ENCODE assay signal across 17 cellular contexts in genomic region chrX:108494416-108495095, GRCh38. TPM values are rescaled to one million over a fixed set of nuclear protein-coding genes. Genes with fewer than 3 reads are reported as not detected.
DNase-seq lines count a peak whose midpoint lies in the region; FAIRE-seq and TF ChIP-seq lines count a peak whose summit lies in the region.
"Had no signal": no experiment of that assay in that cellular context is flagged by ENCODE, and none has a peak within 500 bp of the region (broad histone marks: within the 10 kb centered on the region; RNA-seq: fewer than 3 reads in every experiment).

No MANE protein-coding gene starts in this region.

- no peak overlapping the region for H3K27ac ChIP-seq in GM23248
- H3K27ac ChIP-seq in mesenchymal stem cell (ENCODE audit: low read length, poor library complexity, severe bottlenecking): no peak overlapping the region
- H3K27ac ChIP-seq in substantia nigra (ENCODE audit: low read depth, low read length, poor library complexity, severe bottlenecking): no peak overlapping the region
- H3K27ac ChIP-seq: A549, C4-2B had no signal

- H3K4me3 Mint-ChIP-seq in activated T-helper 1 cell treated with anti-CD3 and anti-CD28 coated beads, Interleukin-12 subunit alpha, Interleukin-12 subunit beta, Interleukin-2, Interleukin-4 antibody, amounts not matched to agents 30 ng/mL and 10 ng/mL and 1 ng/mL, durations not matched to agents 14 hours and 24 hours and 36 hours: no peak overlapping the region
- H3K4me3 Mint-ChIP-seq in progenitor cell of endocrine pancreas (ENCODE audit: low read depth): no peak overlapping the region
- H3K4me3 Mint-ChIP-seq: H9 had no signal

- no peaks in the 10 kb centered on the region for H3K27me3 Mint-ChIP-seq in activated T-helper 1 cell treated with anti-CD3 and anti-CD28 coated beads, Interleukin-12 subunit alpha, Interleukin-12 subunit beta, Interleukin-2, Interleukin-4 antibody, amounts not matched to agents 30 ng/mL and 10 ng/mL and 1 ng/mL, durations not matched to agents 14 hours and 24 hours and 36 hours (ENCODE audit: insufficient read depth)
- no peaks in the 10 kb centered on the region for H3K27me3 Mint-ChIP-seq in progenitor cell of endocrine pancreas

- H4K20me1 ChIP-seq in GM23248 (ENCODE audit: insufficient read depth): no peaks in the 10 kb centered on the region

- H3K27ac Mint-ChIP-seq in activated T-helper 1 cell treated with anti-CD3 and anti-CD28 coated beads, Interleukin-12 subunit alpha, Interleukin-12 subunit beta, Interleukin-2, Interleukin-4 antibody, amounts not matched to agents 30 ng/mL and 10 ng/mL and 1 ng/mL, durations not matched to agents 14 hours and 24 hours and 36 hours: no peak overlapping the region
- no peak overlapping the region for H3K27ac Mint-ChIP-seq in progenitor cell of endocrine pancreas
- H3K27ac Mint-ChIP-seq: H9 had no signal

- DNase-seq in GM23248 (peak; percentile 15), adipocyte (ENCODE audit: low read depth) (peak; percentile 36), mesenchymal stem cell (peak; percentile 11), germinal center (ENCODE audit: low spot score) (no peak), substantia nigra (lab: John Stamatoyannopoulos, UW) (no peak), progenitor cell of endocrine pancreas (ENCODE audit: low spot score, unreplicated experiment) (no peak)
- DNase-seq in activated T-helper 1 cell treated with anti-CD3 and anti-CD28 coated beads, Interleukin-12 subunit alpha, Interleukin-12 subunit beta, Interleukin-2, Interleukin-4 antibody, amounts not matched to agents 30 ng/mL and 10 ng/mL and 1 ng/mL, durations not matched to agents 14 hours and 24 hours and 36 hours (ENCODE audit: low spot score): no peak
- DNase-seq: H9; NCI-H1417; NCI-H187 treated with DMSO at 0.1 percent for 48 hours; NCI-H69; NK-92 treated with Interleukin-12 subunit alpha and Interleukin-12 subunit beta, amount 100 ng/mL, for 24 hours; OCI-M1; SIG-M5 had no signal

- no peaks in the 10 kb centered on the region for H3K36me3 Mint-ChIP-seq in activated T-helper 1 cell treated with anti-CD3 and anti-CD28 coated beads, Interleukin-12 subunit alpha, Interleukin-12 subunit beta, Interleukin-2, Interleukin-4 antibody, amounts not matched to agents 30 ng/mL and 10 ng/mL and 1 ng/mL, durations not matched to agents 14 hours and 24 hours and 36 hours (ENCODE audit: low read depth)
- H3K36me3 Mint-ChIP-seq in progenitor cell of endocrine pancreas (ENCODE audit: insufficient read depth): peaks cover 5% of the 10 kb centered on the region

- H3K14ac ChIP-seq in mesenchymal stem cell (ENCODE audit: low read length in 2 of 2): no peak overlapping the region

- no peaks in the 10 kb centered on the region for H3K36me3 ChIP-seq in GM23248 (ENCODE audit: low read depth)
- no peaks in the 10 kb centered on the region for H3K36me3 ChIP-seq in adipocyte (ENCODE audit: control insufficient read depth, insufficient read depth, low read length, severe bottlenecking)
- H3K36me3 ChIP-seq in mesenchymal stem cell (ENCODE audit: control insufficient read depth in 1 of 2, insufficient read depth in 2 of 2, low read depth in 1 of 2, low read length in 2 of 2): peaks cover 0 to 2% of the 10 kb centered on the region in 2 experiments

- no peak overlapping the region for H4K8ac ChIP-seq in mesenchymal stem cell (ENCODE audit: low read length)

- H3K4me3 ChIP-seq in GM23248: no peak overlapping the region
- H3K4me3 ChIP-seq in adipocyte (ENCODE audit: low read length): no peak overlapping the region
- no peak overlapping the region for H3K4me3 ChIP-seq in mesenchymal stem cell (ENCODE audit: insufficient read depth in 1 of 2, low read depth in 1 of 2, low read length in 2 of 2)
- H3K4me3 ChIP-seq: A549 had no signal

- no peak overlapping the region for H3K9ac ChIP-seq in GM23248
- H3K9ac ChIP-seq in adipocyte (ENCODE audit: low read length): no peak overlapping the region
- H3K9ac ChIP-seq in mesenchymal stem cell (ENCODE audit: low read length): no peak overlapping the region

- H2BK5ac ChIP-seq in mesenchymal stem cell (ENCODE audit: low read depth, low read length, poor library complexity, severe bottlenecking): no peak overlapping the region

- H2BK15ac ChIP-seq in mesenchymal stem cell (ENCODE audit: low read depth, poor library complexity, severe bottlenecking): no peak overlapping the region

- in situ Hi-C loops in GM23248 (cut with MboI): no loop called here

- no peak for TF ChIP-seq CTCF in progenitor cell of endocrine pancreas (IDR thresholded peaks at IDR 0.05; ENCODE audit: unreplicated experiment)

- H2BK12ac ChIP-seq in mesenchymal stem cell (ENCODE audit: low read length in 2 of 2): no peak overlapping the region

- no peaks in the 10 kb centered on the region for H3K79me2 ChIP-seq in GM23248 (ENCODE audit: insufficient read depth)

- H3K18ac ChIP-seq in mesenchymal stem cell (ENCODE audit: low read depth in 1 of 2, low read length in 2 of 2): no peak overlapping the region

- no peaks in the 10 kb centered on the region for H3F3A ChIP-seq in GM23248 (ENCODE audit: insufficient read depth)

- no peak overlapping the region for H2AK5ac ChIP-seq in mesenchymal stem cell (ENCODE audit: low read length, severe bottlenecking)

- H3K4me2 ChIP-seq in GM23248 (ENCODE audit: unreplicated experiment) (no peak overlapping the region), mesenchymal stem cell (ENCODE audit: low read length, poor library complexity, severe bottlenecking) (no peak overlapping the region)
- H3K4me2 ChIP-seq: A549 had no signal

- H3K27me3 ChIP-seq in GM23248 (replicated peaks; ENCODE audit: insufficient read depth): no peaks in the 10 kb centered on the region
- H3K27me3 ChIP-seq in adipocyte (replicated peaks; ENCODE audit: control insufficient read depth, insufficient read depth, low read length): peaks cover 5% of the 10 kb centered on the region
- H3K27me3 ChIP-seq in mesenchymal stem cell (ENCODE audit: control insufficient read depth in 1 of 2, insufficient read depth in 1 of 2, low read length in 2 of 2): peaks cover 0 to 6% of the 10 kb centered on the region in 2 experiments

- H3K9me3 Mint-ChIP-seq in activated T-helper 1 cell treated with anti-CD3 and anti-CD28 coated beads, Interleukin-12 subunit alpha, Interleukin-12 subunit beta, Interleukin-2, Interleukin-4 antibody, amounts not matched to agents 30 ng/mL and 10 ng/mL and 1 ng/mL, durations not matched to agents 14 hours and 24 hours and 36 hours: no peaks in the 10 kb centered on the region
- no peaks in the 10 kb centered on the region for H3K9me3 Mint-ChIP-seq in progenitor cell of endocrine pancreas (ENCODE audit: low read depth)
- H3K9me3 Mint-ChIP-seq: H9 had no signal

- no peak overlapping the region for H3K23ac ChIP-seq in mesenchymal stem cell (ENCODE audit: low read length in 2 of 2)

- H3K79me1 ChIP-seq in mesenchymal stem cell (replicated peaks; ENCODE audit: low read length, poor library complexity, severe bottlenecking): peaks cover 5% of the 10 kb centered on the region

- H3K4ac ChIP-seq in mesenchymal stem cell (ENCODE audit: low read depth in 1 of 2, low read length in 2 of 2): no peak overlapping the region

- H2AFZ ChIP-seq in GM23248 (no peak overlapping the region), mesenchymal stem cell (ENCODE audit: low read depth, low read length) (no peak overlapping the region)

- H2BK120ac ChIP-seq in mesenchymal stem cell (ENCODE audit: low read depth, low read length): no peak overlapping the region

- H3K4me1 Mint-ChIP-seq in activated T-helper 1 cell treated with anti-CD3 and anti-CD28 coated beads, Interleukin-12 subunit alpha, Interleukin-12 subunit beta, Interleukin-2, Interleukin-4 antibody, amounts not matched to agents 30 ng/mL and 10 ng/mL and 1 ng/mL, durations not matched to agents 14 hours and 24 hours and 36 hours (ENCODE audit: low read depth): no peaks in the 10 kb centered on the region
- H3K4me1 Mint-ChIP-seq in progenitor cell of endocrine pancreas (ENCODE audit: low read depth): peaks cover 12% of the 10 kb centered on the region

- H4K91ac ChIP-seq in mesenchymal stem cell (ENCODE audit: low read length): no peak overlapping the region

- H3K9me3 ChIP-seq in GM23248 (ENCODE audit: low read depth) (no peaks in the 10 kb centered on the region), adipocyte (ENCODE audit: control insufficient read depth, low read length) (no peaks in the 10 kb centered on the region), mesenchymal stem cell (ENCODE audit: control insufficient read depth, low read length) (no peaks in the 10 kb centered on the region)
- H3K9me3 ChIP-seq: A549 had no signal

- intact Hi-C loops in activated T-helper 1 cell treated with anti-CD3 and anti-CD28 coated beads, Interleukin-12 subunit alpha, Interleukin-12 subunit beta, Interleukin-2, Interleukin-4 antibody, amounts not matched to agents 30 ng/mL and 10 ng/mL and 1 ng/mL, durations not matched to agents 14 hours and 24 hours and 36 hours (cut with micrococcal nuclease): no loop called here

- FAIRE-seq in colon (lab: Jason Lieb, UNC): peak; percentile 94

- peaks cover 8% of the 10 kb centered on the region; the same call in 1 of the 2 replicates for H3K4me1 ChIP-seq in GM23248 (ENCODE audit: insufficient read depth)
- H3K4me1 ChIP-seq in adipocyte (ENCODE audit: control insufficient read depth, insufficient read depth, low read length): no peaks in the 10 kb centered on the region
- H3K4me1 ChIP-seq in mesenchymal stem cell (ENCODE audit: control insufficient read depth, insufficient read depth, low read depth, low read length): no peaks in the 10 kb centered on the region

- no peaks in the 10 kb centered on the region for H3K9me2 ChIP-seq in GM23248 (ENCODE audit: insufficient read depth)

- 80 to 92% methylated on average over 3 of the region's 3 CpGs for WGBS in GM23248 (ENCODE audit: low coverage in 1 of 2, low lambda C conversion rate in 2 of 2, missing lambda C conversion rate in 2 of 2), 2 experiments
- WGBS in mesenchymal stem cell: no CpG with 5 or more reads among the region's 3 CpGs

RNA-seq across cellular contexts. Expression of gene COL4A5, which starts 54.9 kb away (rescaled TPM):
- 13.2 and 14.4 TPM in 2 replicates for total RNA-seq in GM23248 (2014; rRNA removed; shearing (Covaris generic))
- 5.3 and 5.8 TPM in 2 replicates for polyA plus RNA-seq in GM23248 (2016; fragmentation: Nextera tagmentation; extraction: Ambion mirVana)
- 63.8 TPM for polyA plus RNA-seq in mesenchymal stem cell (2013, experiment 1 of 2)
- polyA plus RNA-seq in mesenchymal stem cell (2013, experiment 2 of 2): 56.6 TPM
- not detected in 2 replicates for total RNA-seq in activated T-helper 1 cell treated with anti-CD3 and anti-CD28 coated beads, Interleukin-12 subunit alpha, Interleukin-12 subunit beta, Interleukin-2, Interleukin-4 antibody, amounts not matched to agents 30 ng/mL and 10 ng/mL and 1 ng/mL, durations not matched to agents 14 hours and 24 hours and 36 hours
- 276 and 291 TPM in 2 replicates for total RNA-seq in progenitor cell of endocrine pancreas

RNA-seq across cellular contexts. Expression of gene COL4A6, which starts 56.3 kb away (rescaled TPM):
- under 0.01 TPM in 1 of 2 replicates, not detected in the other for total RNA-seq in GM23248 (2014; rRNA removed; shearing (Covaris generic))
- 0.06 and 0.11 TPM in 2 replicates for polyA plus RNA-seq in GM23248 (2016; fragmentation: Nextera tagmentation; extraction: Ambion mirVana)
- 17.0 TPM for polyA plus RNA-seq in mesenchymal stem cell (2013, experiment 1 of 2)
- 17.2 TPM for polyA plus RNA-seq in mesenchymal stem cell (2013, experiment 2 of 2)
- not detected in 2 replicates for total RNA-seq in activated T-helper 1 cell treated with anti-CD3 and anti-CD28 coated beads, Interleukin-12 subunit alpha, Interleukin-12 subunit beta, Interleukin-2, Interleukin-4 antibody, amounts not matched to agents 30 ng/mL and 10 ng/mL and 1 ng/mL, durations not matched to agents 14 hours and 24 hours and 36 hours
- total RNA-seq in progenitor cell of endocrine pancreas: 66.6 and 79.4 TPM in 2 replicates

Comparison
In these comparisons a context has a peak if more than half of its experiments do, and no peak if none do; other contexts are left out.
1. DNase-seq: peak in GM23248 (single experiment), adipocyte (single experiment) and mesenchymal stem cell (single experiment); none in germinal center (single experiment), substantia nigra (0 of 49), activated T-helper 1 cell treated with anti-CD3 and anti-CD28 coated beads, Interleukin-12 subunit alpha, Interleukin-12 subunit beta, Interleukin-2, Interleukin-4 antibody, amounts not matched to agents 30 ng/mL and 10 ng/mL and 1 ng/mL, durations not matched to agents 14 hours and 24 hours and 36 hours (single experiment) and progenitor cell of endocrine pancreas (single experiment).
2. RNA of gene COL4A5, which starts 54.9 kb away (total RNA-seq): 276 to 291 TPM in progenitor cell of endocrine pancreas; 13.2 to 14.4 TPM in GM23248 and not detected in activated T-helper 1 cell treated with anti-CD3 and anti-CD28 coated beads, Interleukin-12 subunit alpha, Interleukin-12 subunit beta, Interleukin-2, Interleukin-4 antibody, amounts not matched to agents 30 ng/mL and 10 ng/mL and 1 ng/mL, durations not matched to agents 14 hours and 24 hours and 36 hours; every median in the first group is over 10 times any median in the second.
3. RNA of gene COL4A6, which starts 56.3 kb away (total RNA-seq): 66.6 to 79.4 TPM in progenitor cell of endocrine pancreas; under 0.01 TPM in GM23248 and not detected in activated T-helper 1 cell treated with anti-CD3 and anti-CD28 coated beads, Interleukin-12 subunit alpha, Interleukin-12 subunit beta, Interleukin-2, Interleukin-4 antibody, amounts not matched to agents 30 ng/mL and 10 ng/mL and 1 ng/mL, durations not matched to agents 14 hours and 24 hours and 36 hours; every median in the first group is over 10 times any median in the second.